10 cellular contexts compared by ENCODE assay signal in genomic region chr3:30426319-30426993, GRCh38.
DNase-seq lines count a peak whose midpoint lies in the region; ATAC-seq and TF ChIP-seq lines count a peak whose summit lies in the region.
"Had no signal": no experiment of that assay in that cellular context is flagged by ENCODE, and none has a peak within 500 bp of the region (broad histone marks: within the 10 kb centered on the region; RNA-seq: fewer than 3 reads in every experiment).

No MANE protein-coding gene starts in this region.

- H3K4me3 ChIP-seq in AG10803 (ENCODE audit: low read length), result no peak overlapping the region
- no peak overlapping the region for H3K4me3 ChIP-seq in astrocyte of the spinal cord (ENCODE audit: low read depth, low read length)
- no peak overlapping the region for H3K4me3 ChIP-seq in heart left ventricle
- no peak overlapping the region for H3K4me3 ChIP-seq in Karpas-422 (ENCODE audit: low read length)

- peak; percentile 100 for ATAC-seq in heart left ventricle
- no peak for ATAC-seq in HG02610 (IDR thresholded peaks at IDR 0.05; ENCODE audit: unreplicated experiment)
- no peak for ATAC-seq in HG02763 (IDR thresholded peaks at IDR 0.05; ENCODE audit: unreplicated experiment)

- TF ChIP-seq CTCF in AG10803 (conservative IDR thresholded peaks at IDR 0.05; ENCODE audit: low read length) (no peak), astrocyte of the spinal cord (IDR thresholded peaks at IDR 0.05; ENCODE audit: low read depth, low read length) (no peak), heart left ventricle (IDR thresholded peaks at IDR 0.05) (no peak)

- 6 to 12% (median 10%) methylated on average over 3 of the region's 3 CpGs for WGBS in heart left ventricle, 4 donors

- peak overlapping the region; percentile 53 to 86 (median 68) for H3K27ac ChIP-seq in heart left ventricle
- no peak overlapping the region for H3K27ac ChIP-seq in Karpas-422 (ENCODE audit: low read length)

- H4K20me1 ChIP-seq in Karpas-422 (ENCODE audit: insufficient read depth, low read depth, low read length), result no peaks in the 10 kb centered on the region

- no peaks in the 10 kb centered on the region for H3K9me2 ChIP-seq in Karpas-422 (replicated peaks; ENCODE audit: insufficient read depth, low read length)

- peak; percentile 78 for DNase-seq in AG10803 (ENCODE audit: low read depth)
- peak; percentile 78 for DNase-seq in astrocyte of the spinal cord (ENCODE audit: low read depth, low spot score)
- DNase-seq in heart left ventricle, result peak; percentile 64 to 89 (median 81)
- peak; percentile 74 for DNase-seq in non-pigmented ciliary epithelial cell (ENCODE audit: low read depth)
- DNase-seq in NOMO-1 (lab: John Stamatoyannopoulos, UW; ENCODE audit: unreplicated experiment in 2 of 2), result no peak
- DNase-seq in Karpas-422, result no peak
- DNase-seq: activated B cell treated with CpG ODN at 0.5 μM for 24 hours; activated effector memory CD4-positive, alpha-beta T cell treated with anti-CD3 and anti-CD28 coated beads, Interleukin-2, amount 50 U/mL, for 16 hours had no signal

- peaks cover 0 to 11% (median 0%) of the 10 kb centered on the region in 12 donors for H3K9me3 ChIP-seq in heart left ventricle
- peaks cover 24% of the 10 kb centered on the region; the same call in 1 of the 2 replicates for H3K9me3 ChIP-seq in Karpas-422 (ENCODE audit: low read length)

- H3K36me3 ChIP-seq in heart left ventricle, result no peaks in the 10 kb centered on the region
- no peaks in the 10 kb centered on the region for H3K36me3 ChIP-seq in Karpas-422 (ENCODE audit: insufficient read depth, low read length)

- intact Hi-C loops in heart left ventricle (cut with DNase I), result loop anchor here in 2 of 10 donors (2.0 to 10.0 kb wide), 2 partner anchors 14 to 72 kb away; no protein-coding TSS in a partner anchor

- no peak overlapping the region for H2AFZ ChIP-seq in Karpas-422 (ENCODE audit: low read length)

- in situ Hi-C loops in astrocyte of the spinal cord (cut with HindIII; ENCODE audit: low sequenced_read_pairs), result no loop called here

- H3K79me2 ChIP-seq in Karpas-422 (ENCODE audit: low read length), result no peaks in the 10 kb centered on the region

- TF ChIP-seq POLR2A in heart left ventricle (IDR thresholded peaks at IDR 0.05), result no peak

- peaks cover 0 to 24% (median 12%) of the 10 kb centered on the region in 12 donors for H3K4me1 ChIP-seq in heart left ventricle
- H3K4me1 ChIP-seq in Karpas-422 (ENCODE audit: low read length), result no peaks in the 10 kb centered on the region

- no peaks in the 10 kb centered on the region for H3K27me3 ChIP-seq in heart left ventricle
- no peaks in the 10 kb centered on the region for H3K27me3 ChIP-seq in Karpas-422 (ENCODE audit: low read length)

- no peak overlapping the region for H3K9ac ChIP-seq in Karpas-422 (ENCODE audit: low read length)

- no peak overlapping the region for H3K4me2 ChIP-seq in Karpas-422 (ENCODE audit: low read depth, low read length, poor library complexity, severe bottlenecking)

Comparison
In these comparisons a context has a peak if more than half of its experiments do, and no peak if none do; other contexts are left out.
1. DNase-seq: peak in AG10803 (single experiment), astrocyte of the spinal cord (single experiment), heart left ventricle (5 of 5) and non-pigmented ciliary epithelial cell (single experiment); none in NOMO-1 (0 of 2) and Karpas-422 (single experiment).
2. ATAC-seq: peak in heart left ventricle (4 of 4); none in HG02610 (single experiment) and HG02763 (single experiment).